ENCODE assay signal across 8 cellular contexts in the genomic region with DNA sequence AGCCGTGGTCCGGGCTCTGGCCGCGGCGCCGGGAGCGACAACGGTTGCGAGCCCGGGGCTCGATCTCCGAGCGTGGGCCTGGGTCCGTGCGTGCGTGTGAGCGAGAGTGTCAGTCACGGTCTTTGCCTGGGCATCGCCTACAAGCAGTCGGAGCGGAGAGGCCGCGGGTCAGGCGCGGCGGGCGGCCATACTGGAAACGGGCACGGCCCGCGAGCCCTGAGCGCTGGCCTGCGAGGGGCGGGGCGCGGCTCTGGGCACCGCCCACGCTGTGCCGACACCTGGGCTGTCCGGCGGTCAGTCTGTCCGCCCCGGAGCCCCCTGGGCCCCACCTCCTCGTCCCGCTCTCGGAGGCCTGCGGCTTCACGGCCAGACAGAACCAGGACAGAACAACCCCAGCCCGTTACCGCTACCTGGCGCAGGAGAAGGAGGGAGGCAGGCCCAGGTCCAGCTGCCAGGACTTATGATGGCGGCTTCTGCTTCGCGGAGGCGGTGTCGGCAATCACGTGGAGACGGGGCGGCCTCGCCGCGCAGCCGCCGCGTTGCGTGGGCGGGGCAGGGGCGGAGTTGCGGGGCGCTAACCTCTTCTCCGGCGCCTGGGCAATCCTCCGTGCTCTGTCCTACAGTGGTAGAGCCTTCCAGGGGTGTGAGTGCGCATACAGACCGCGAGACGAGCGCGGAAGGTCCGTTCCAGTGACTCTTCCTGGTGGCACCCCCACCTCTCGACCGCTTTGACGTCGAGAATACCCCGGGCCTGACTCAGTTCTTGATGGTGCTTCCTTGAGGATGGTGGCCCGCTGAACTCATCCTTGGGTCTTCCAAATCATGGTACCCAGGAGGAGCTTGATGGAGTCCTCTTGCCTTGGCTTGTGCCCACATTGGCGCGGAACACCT. TPM values are rescaled to one million over a fixed set of nuclear protein-coding genes. Genes with fewer than 3 reads are reported as not detected.
A peak's percentile ranks its signal among the peaks of the same experiment; 100 is the strongest.
DNase-seq lines count a peak whose midpoint lies in the region; ATAC-seq and TF ChIP-seq lines count a peak whose summit lies in the region.

A gene with protein sequence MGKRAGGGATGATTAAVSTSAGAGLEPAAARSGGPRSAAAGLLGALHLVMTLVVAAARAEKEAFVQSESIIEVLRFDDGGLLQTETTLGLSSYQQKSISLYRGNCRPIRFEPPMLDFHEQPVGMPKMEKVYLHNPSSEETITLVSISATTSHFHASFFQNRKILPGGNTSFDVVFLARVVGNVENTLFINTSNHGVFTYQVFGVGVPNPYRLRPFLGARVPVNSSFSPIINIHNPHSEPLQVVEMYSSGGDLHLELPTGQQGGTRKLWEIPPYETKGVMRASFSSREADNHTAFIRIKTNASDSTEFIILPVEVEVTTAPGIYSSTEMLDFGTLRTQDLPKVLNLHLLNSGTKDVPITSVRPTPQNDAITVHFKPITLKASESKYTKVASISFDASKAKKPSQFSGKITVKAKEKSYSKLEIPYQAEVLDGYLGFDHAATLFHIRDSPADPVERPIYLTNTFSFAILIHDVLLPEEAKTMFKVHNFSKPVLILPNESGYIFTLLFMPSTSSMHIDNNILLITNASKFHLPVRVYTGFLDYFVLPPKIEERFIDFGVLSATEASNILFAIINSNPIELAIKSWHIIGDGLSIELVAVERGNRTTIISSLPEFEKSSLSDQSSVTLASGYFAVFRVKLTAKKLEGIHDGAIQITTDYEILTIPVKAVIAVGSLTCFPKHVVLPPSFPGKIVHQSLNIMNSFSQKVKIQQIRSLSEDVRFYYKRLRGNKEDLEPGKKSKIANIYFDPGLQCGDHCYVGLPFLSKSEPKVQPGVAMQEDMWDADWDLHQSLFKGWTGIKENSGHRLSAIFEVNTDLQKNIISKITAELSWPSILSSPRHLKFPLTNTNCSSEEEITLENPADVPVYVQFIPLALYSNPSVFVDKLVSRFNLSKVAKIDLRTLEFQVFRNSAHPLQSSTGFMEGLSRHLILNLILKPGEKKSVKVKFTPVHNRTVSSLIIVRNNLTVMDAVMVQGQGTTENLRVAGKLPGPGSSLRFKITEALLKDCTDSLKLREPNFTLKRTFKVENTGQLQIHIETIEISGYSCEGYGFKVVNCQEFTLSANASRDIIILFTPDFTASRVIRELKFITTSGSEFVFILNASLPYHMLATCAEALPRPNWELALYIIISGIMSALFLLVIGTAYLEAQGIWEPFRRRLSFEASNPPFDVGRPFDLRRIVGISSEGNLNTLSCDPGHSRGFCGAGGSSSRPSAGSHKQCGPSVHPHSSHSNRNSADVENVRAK (N-terminal part only) (minus strand): TSS at position 215 of the 891 bp plus-strand sequence. CDS start 286 bp downstream, outside the sequence.

- no TSS peak for BruUV-seq in PC-9 (replicated peaks; lab: Mats Ljungman, UMichigan)

- CTCF ChIA-PET in PC-9 (lab: Charles Lee): no interaction called here

- H3F3A ChIP-seq in PC-9 (ENCODE audit: insufficient read depth, low read depth): no peaks in the 10 kb centered on the region

- in situ Hi-C loops in KBM-7 (cut with MboI; ENCODE audit: low pct_unique_long_range_greater_than_20kb, low sequenced_read_pairs): no loop called here

- no peak for TF ChIP-seq CTCF in PC-9 (conservative IDR thresholded peaks at IDR 0.05)
- TF ChIP-seq CTCF in epithelial cell of proximal tubule (conservative IDR thresholded peaks at IDR 0.05; ENCODE audit: low read depth, low read length): no peak

- peak within 1 kb of the TSS; percentile 93 for H3K4me2 ChIP-seq in PC-9

- peaks cover 38% of the 10 kb centered on the region for H3K4me1 ChIP-seq in PC-9 (replicated peaks; ENCODE audit: insufficient read depth)

- H3K79me2 ChIP-seq in PC-9 (ENCODE audit: low read depth): peaks cover 42% of the 10 kb centered on the region

- H3K27me3 ChIP-seq in PC-9 (ENCODE audit: insufficient read depth, low read depth): no peaks in the 10 kb centered on the region

- H2AFZ ChIP-seq in PC-9: peak within 1 kb of the TSS; percentile 93

- peak; percentile 100 for DNase-seq in DMS53 (lab: John Stamatoyannopoulos, UW)
- peak; percentile 95 for DNase-seq in KBM-7
- peak; percentile 84 to 97 for DNase-seq in PC-9
- DNase-seq in activated T-cell treated with anti-CD3 and anti-CD28 coated beads, Interleukin-2, amount 50 U/mL, for 1 hour: peak; percentile 98
- DNase-seq in epithelial cell of proximal tubule (ENCODE audit: low read depth): peak; percentile 36
- DNase-seq in mucosa of gallbladder (ENCODE audit: low spot score): peak; percentile 94
- DNase-seq in stimulated activated CD8-positive, alpha-beta memory T cell treated with anti-CD3 and anti-CD28 coated beads, Interleukin-4, amount 100 ng/mL, for 24 hours (ENCODE audit: low read depth): peak; percentile 94

- peak within 1 kb of the TSS; percentile 80 for H3K27ac ChIP-seq in PC-9

- no peaks in the 10 kb centered on the region for H3K36me3 ChIP-seq in PC-9 (ENCODE audit: low read depth)

- POLR2A ChIA-PET in PC-9 (lab: Charles Lee; ENCODE audit: unreplicated experiment): interaction anchor here (0.5 to 0.6 kb wide), 2 partner anchors 45 to 218 kb away, joined by 4 read pairs; no protein-coding TSS in a partner anchor

- intact Hi-C loops in PC-9 (cut with micrococcal nuclease; ENCODE audit: unreplicated experiment): loop anchor here (1.0 to 5.0 kb wide), 2 partner anchors 44 to 190 kb away; no protein-coding TSS in a partner anchor

- H3K9me3 ChIP-seq in PC-9 (ENCODE audit: insufficient read depth, low read depth): no peaks in the 10 kb centered on the region

- no peaks in the 10 kb centered on the region for H3K9me2 ChIP-seq in PC-9 (ENCODE audit: insufficient read depth)

- 0 out of 2 replicates have a peak, but pooled peaks cover 3% of the 10 kb centered on the region for H4K20me1 ChIP-seq in PC-9 (ENCODE audit: insufficient read depth)

- ATAC-seq in GM21717 (IDR thresholded peaks at IDR 0.05; ENCODE audit: unreplicated experiment): peak; percentile 69

- H3K4me3 ChIP-seq in PC-9: peak within 1 kb of the TSS; percentile 98
- H3K4me3 ChIP-seq in epithelial cell of proximal tubule (ENCODE audit: low read depth, low read length): peak within 1 kb of the TSS; percentile 62

RNA-seq across cellular contexts. Expression of the gene that starts here (rescaled TPM):
- 22.8 and 29.6 TPM in 2 replicates for total RNA-seq in PC-9 (2021)
- 10.2 and 16.0 TPM in 2 replicates for total RNA-seq in epithelial cell of proximal tubule
- 52.8 TPM for total RNA-seq in mucosa of gallbladder

Comparison
In these comparisons a context has a peak if more than half of its experiments do, and no peak if none do; other contexts are left out.
1. Peak in every context shown above with its lines: DNase-seq, ATAC-seq, H3K4me3 ChIP-seq and H3K27ac ChIP-seq.
2. DNase-seq: peak in every context shown above with its lines; median percentile 100 in DMS53; 98 in activated T-cell treated with anti-CD3 and anti-CD28 coated beads, Interleukin-2, amount 50 U/mL, for 1 hour; 95 in KBM-7; 94 in mucosa of gallbladder; 94 in stimulated activated CD8-positive, alpha-beta memory T cell treated with anti-CD3 and anti-CD28 coated beads, Interleukin-4, amount 100 ng/mL, for 24 hours; 90 in PC-9; 36 in epithelial cell of proximal tubule.